ENCODE assay signal across 6 cellular contexts in the genomic region with DNA sequence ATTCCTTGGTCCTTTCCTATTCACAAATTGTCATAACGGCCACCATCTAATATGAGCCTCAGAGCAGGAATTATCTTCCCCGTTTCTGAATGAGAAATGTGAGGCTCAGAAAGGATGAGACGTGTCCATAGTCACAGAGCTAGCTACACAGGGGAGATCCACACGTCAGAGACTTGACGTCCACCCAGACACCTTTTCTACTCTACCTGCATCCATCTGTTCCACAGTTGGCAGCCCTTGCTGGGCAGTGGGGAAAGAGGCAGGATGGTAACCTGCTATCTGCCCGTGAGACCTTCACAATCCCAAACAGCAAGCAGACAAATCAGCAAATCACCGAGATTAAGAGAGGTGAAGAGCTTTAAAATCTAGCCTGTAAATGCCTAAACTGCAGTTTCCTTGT. TPM values are rescaled to one million over a fixed set of nuclear protein-coding genes. Genes with fewer than 3 reads are reported as not detected.
"Had no signal": no experiment of that assay in that cellular context is flagged by ENCODE, and none has a peak within 500 bp of the region (broad histone marks: within the 10 kb centered on the region; RNA-seq: fewer than 3 reads in every experiment).

No MANE protein-coding gene starts in this region.

- H3K27ac ChIP-seq: GM23248 had no signal

- H3K4me3 ChIP-seq: GM23248, K562 had no signal

- H2AFZ ChIP-seq: GM23248 had no signal

- DNase-seq: GM23248, GOT3, H9, HCEC 1CT, IMR-90 had no signal

- ATAC-seq: K562 had no signal

RNA-seq across cellular contexts. Expression of a gene that starts 8.4 kb away (rescaled TPM):
- total RNA-seq: GM23248 had no signal
